8 cellular contexts compared by ENCODE assay signal in the genomic region with DNA sequence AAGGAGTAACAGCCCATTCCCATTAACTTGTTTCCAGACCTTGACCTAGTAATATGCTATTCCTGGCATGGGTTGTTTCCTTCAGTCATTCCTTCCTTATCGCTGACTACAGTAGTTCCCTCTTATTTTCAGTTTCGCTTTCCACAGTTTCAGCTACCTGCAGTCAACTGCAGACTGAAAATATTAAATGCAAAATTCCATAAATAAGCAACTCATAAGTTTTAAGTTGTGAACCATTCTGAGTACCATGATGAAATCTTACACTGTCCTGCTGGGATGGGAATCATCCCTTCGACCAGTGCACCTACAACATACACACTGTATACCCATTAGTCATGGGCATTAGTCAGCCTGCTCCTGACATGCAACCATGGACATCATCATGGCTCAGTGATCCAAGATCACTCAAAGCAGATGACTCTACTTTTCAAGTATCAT.
DNase-seq lines count a peak whose midpoint lies in the region; ATAC-seq, FAIRE-seq and TF ChIP-seq lines count a peak whose summit lies in the region.

No MANE protein-coding gene starts in this region.

- peak overlapping the region; percentile 42 for H3K4me3 Mint-ChIP-seq in activated T-helper 2 cell treated with anti-CD3 and anti-CD28 coated beads, Interferon-gamma antibody, Interleukin-2, Interleukin-4, amounts not matched to agents 10 μg/mL and 5 μg/mL and 100 μg/mL, durations not matched to agents 14 hours and 24 hours and 36 hours (ENCODE audit: low read depth)

- in situ Hi-C loops in HepG2 (cut with HindIII; ENCODE audit: extremely low pct_ligation_motif_present, low pct_unique_long_range_greater_than_20kb): no loop called here

- no peaks in the 10 kb centered on the region for H3K79me2 ChIP-seq in HepG2 (ENCODE audit: insufficient read depth, low read length)

- TF ChIP-seq EP300 in HepG2 (IDR thresholded peaks at IDR 0.05; ENCODE audit: low read depth in 2 of 2, low read length in 2 of 2) (no peak), HepG2 (CRISPR knock-in tag; IDR thresholded peaks at IDR 0.05; ENCODE audit: borderline replicate concordance) (no peak)

- WGBS in HepG2 (ENCODE audit: low lambda C conversion rate): 46% methylated on average over 3 of the region's 3 CpGs

- H3K4me1 ChIP-seq in HepG2 (ENCODE audit: insufficient read depth, low read length): peaks cover 6% of the 10 kb centered on the region; the same call in 1 of the 2 replicates

- CTCF ChIA-PET in HepG2 (lab: Yijun Ruan, JAX; ENCODE audit: low intra/inter-chr PET ratio, low total read pairs): no interaction called here

- no peak for TF ChIP-seq CTCF in AG10803 (conservative IDR thresholded peaks at IDR 0.05; ENCODE audit: low read length)
- TF ChIP-seq CTCF in HepG2 (CRISPR knock-in tag; IDR thresholded peaks at IDR 0.05): no peak

- H3K27ac ChIP-seq in HepG2 (ENCODE audit: extremely low read length, insufficient read depth, low read length): no peak overlapping the region

- no peak overlapping the region for H3K9ac ChIP-seq in HepG2 (ENCODE audit: insufficient read depth, low read depth, low read length)

- peaks cover 12% of the 10 kb centered on the region for H3K27me3 Mint-ChIP-seq in activated T-helper 2 cell treated with anti-CD3 and anti-CD28 coated beads, Interferon-gamma antibody, Interleukin-2, Interleukin-4, amounts not matched to agents 10 μg/mL and 5 μg/mL and 100 μg/mL, durations not matched to agents 14 hours and 24 hours and 36 hours (ENCODE audit: low read depth)

- no peaks in the 10 kb centered on the region for H3K9me3 ChIP-seq in HepG2 (ENCODE audit: low read length)

- no peaks in the 10 kb centered on the region for H3K9me3 Mint-ChIP-seq in activated T-helper 2 cell treated with anti-CD3 and anti-CD28 coated beads, Interferon-gamma antibody, Interleukin-2, Interleukin-4, amounts not matched to agents 10 μg/mL and 5 μg/mL and 100 μg/mL, durations not matched to agents 14 hours and 24 hours and 36 hours

- H3K27ac Mint-ChIP-seq in activated T-helper 2 cell treated with anti-CD3 and anti-CD28 coated beads, Interferon-gamma antibody, Interleukin-2, Interleukin-4, amounts not matched to agents 10 μg/mL and 5 μg/mL and 100 μg/mL, durations not matched to agents 14 hours and 24 hours and 36 hours: peak overlapping the region; percentile 4

- BruUV-seq in HepG2 (replicated peaks; lab: Mats Ljungman, UMichigan): no TSS peak

- no peaks in the 10 kb centered on the region for H3K27me3 ChIP-seq in HepG2 (ENCODE audit: control insufficient read depth in 1 of 2, insufficient read depth in 2 of 2, low read length in 2 of 2)

- peak; percentile 46 for DNase-seq in AG10803 (ENCODE audit: low read depth)
- DNase-seq in HS-5 (ENCODE audit: low read depth): peak; percentile 85
- DNase-seq in activated T-helper 2 cell treated with anti-CD3 and anti-CD28 coated beads, Interferon-gamma antibody, Interleukin-2, Interleukin-4, amounts not matched to agents 10 μg/mL and 5 μg/mL and 100 μg/mL, durations not matched to agents 14 hours and 24 hours and 36 hours (ENCODE audit: low spot score): no peak
- DNase-seq in HepG2 (ENCODE audit: low spot score): no peak
- DNase-seq in activated CD4-positive, CD25-positive, alpha-beta regulatory T cell treated with anti-CD3 and anti-CD28 coated beads, Interleukin-2, amount 50 U/mL, for 72 hours: no peak
- no peak for DNase-seq in retina
- DNase-seq in HT-29 (ENCODE audit: low spot score): no peak

- no peak for TF ChIP-seq RAD21 in HepG2 (CRISPR knock-in tag; IDR thresholded peaks at IDR 0.05)

- no peak for TF ChIP-seq POLR2A in HepG2 (IDR thresholded peaks at IDR 0.05; ENCODE audit: insufficient read depth in 1 of 2, low read depth in 2 of 2, low read length in 2 of 2)

- H2AFZ ChIP-seq in HepG2 (ENCODE audit: low read length): no peak overlapping the region

- peaks cover 21% of the 10 kb centered on the region for H3K4me1 Mint-ChIP-seq in activated T-helper 2 cell treated with anti-CD3 and anti-CD28 coated beads, Interferon-gamma antibody, Interleukin-2, Interleukin-4, amounts not matched to agents 10 μg/mL and 5 μg/mL and 100 μg/mL, durations not matched to agents 14 hours and 24 hours and 36 hours (ENCODE audit: low read depth)

- H4K20me1 ChIP-seq in HepG2 (ENCODE audit: insufficient read depth, low read length): no peaks in the 10 kb centered on the region

- FAIRE-seq in HepG2 (lab: Jason Lieb, UNC): no peak

- POLR2A ChIA-PET in HepG2 (lab: Yijun Ruan, JAX): no interaction called here

- H3K36me3 Mint-ChIP-seq in activated T-helper 2 cell treated with anti-CD3 and anti-CD28 coated beads, Interferon-gamma antibody, Interleukin-2, Interleukin-4, amounts not matched to agents 10 μg/mL and 5 μg/mL and 100 μg/mL, durations not matched to agents 14 hours and 24 hours and 36 hours (ENCODE audit: low read depth): peaks cover 5% of the 10 kb centered on the region

- no peak overlapping the region for H3K4me3 ChIP-seq in AG10803 (ENCODE audit: low read length)
- H3K4me3 ChIP-seq in HepG2 (replicated peaks in 1 of 3; ENCODE audit: insufficient read depth in 1 of 3, low read depth in 2 of 3, low read length in 3 of 3): peak overlapping the region in 2 of 3 experiments; percentile 7 to 23; a peak in 3 of 6 replicates

- H3K4me2 ChIP-seq in HepG2 (ENCODE audit: low read depth, low read length): peak overlapping the region; percentile 49

- no peaks in the 10 kb centered on the region for H3K36me3 ChIP-seq in HepG2 (replicated peaks in 1 of 2; ENCODE audit: control insufficient read depth in 1 of 2, insufficient read depth in 2 of 2, low read length in 2 of 2)

- no peak for ATAC-seq in HepG2
- no peak for ATAC-seq in HG03108 (IDR thresholded peaks at IDR 0.05; ENCODE audit: unreplicated experiment)

- intact Hi-C loops in activated T-helper 2 cell treated with anti-CD3 and anti-CD28 coated beads, Interferon-gamma antibody, Interleukin-2, Interleukin-4, amounts not matched to agents 10 μg/mL and 5 μg/mL and 100 μg/mL, durations not matched to agents 14 hours and 24 hours and 36 hours (cut with micrococcal nuclease): no loop called here
- intact Hi-C loops in HepG2 (cut with micrococcal nuclease; ENCODE audit: unreplicated experiment): no loop called here

TF ChIP-seq in HepG2, 621 proteins besides CTCF, POLR2A, EP300 and RAD21 (continues in another document):
- TF ChIP-seq KDM1A (CRISPR knock-in tag; IDR thresholded peaks at IDR 0.05) (no peak), CEBPB (IDR thresholded peaks at IDR 0.05; ENCODE audit: borderline replicate concordance, low read depth, low read length) (no peak), ZNF609 (CRISPR knock-in tag; IDR thresholded peaks at IDR 0.05; ENCODE audit: borderline replicate concordance) (no peak), HDAC2 (CRISPR knock-in tag; IDR thresholded peaks at IDR 0.05) (no peak), ZNF224 (CRISPR knock-in tag; IDR thresholded peaks at IDR 0.05) (no peak), ZNF292 (CRISPR knock-in tag; IDR thresholded peaks at IDR 0.05; ENCODE audit: borderline replicate concordance, low read depth) (no peak), HCFC1 (IDR thresholded peaks at IDR 0.05; ENCODE audit: low read depth, low read length) (no peak)
- TF ChIP-seq, protein P1, sequence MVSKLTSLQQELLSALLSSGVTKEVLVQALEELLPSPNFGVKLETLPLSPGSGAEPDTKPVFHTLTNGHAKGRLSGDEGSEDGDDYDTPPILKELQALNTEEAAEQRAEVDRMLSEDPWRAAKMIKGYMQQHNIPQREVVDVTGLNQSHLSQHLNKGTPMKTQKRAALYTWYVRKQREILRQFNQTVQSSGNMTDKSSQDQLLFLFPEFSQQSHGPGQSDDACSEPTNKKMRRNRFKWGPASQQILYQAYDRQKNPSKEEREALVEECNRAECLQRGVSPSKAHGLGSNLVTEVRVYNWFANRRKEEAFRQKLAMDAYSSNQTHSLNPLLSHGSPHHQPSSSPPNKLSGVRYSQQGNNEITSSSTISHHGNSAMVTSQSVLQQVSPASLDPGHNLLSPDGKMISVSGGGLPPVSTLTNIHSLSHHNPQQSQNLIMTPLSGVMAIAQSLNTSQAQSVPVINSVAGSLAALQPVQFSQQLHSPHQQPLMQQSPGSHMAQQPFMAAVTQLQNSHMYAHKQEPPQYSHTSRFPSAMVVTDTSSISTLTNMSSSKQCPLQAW (CRISPR knock-in tag; IDR thresholded peaks at IDR 0.05): no peak

Comparison
In these comparisons a context has a peak if more than half of its experiments do, and no peak if none do; other contexts are left out.
1. DNase-seq: peak in AG10803 (single experiment) and HS-5 (single experiment); none in activated T-helper 2 cell treated with anti-CD3 and anti-CD28 coated beads, Interferon-gamma antibody, Interleukin-2, Interleukin-4, amounts not matched to agents 10 μg/mL and 5 μg/mL and 100 μg/mL, durations not matched to agents 14 hours and 24 hours and 36 hours (single experiment), HepG2 (single experiment), activated CD4-positive, CD25-positive, alpha-beta regulatory T cell treated with anti-CD3 and anti-CD28 coated beads, Interleukin-2, amount 50 U/mL, for 72 hours (single experiment), retina (single experiment) and HT-29 (single experiment).